ENCODE assay signal across 22 cellular contexts in the genomic region with DNA sequence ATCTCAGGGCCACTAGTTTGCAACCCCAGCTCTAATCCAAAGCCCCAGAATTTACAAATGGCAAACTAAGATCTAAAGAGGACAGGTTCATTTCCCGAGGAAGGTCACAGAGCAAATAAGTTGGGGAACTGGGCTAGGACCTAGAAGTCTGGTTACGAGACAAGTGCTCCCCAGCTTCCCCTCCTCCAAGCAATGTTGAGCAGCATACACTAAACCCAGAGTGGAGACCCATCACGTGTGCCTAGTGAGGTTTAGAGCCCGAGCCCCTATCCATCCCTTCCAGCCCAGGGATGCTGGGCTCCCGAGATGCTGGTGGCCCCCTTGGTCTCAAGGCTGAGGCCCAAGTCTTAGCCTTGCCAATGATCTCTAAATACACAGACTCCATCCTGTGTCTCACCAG.
"Had no signal": no experiment of that assay in that cellular context is flagged by ENCODE, and none has a peak within 500 bp of the region (broad histone marks: within the 10 kb centered on the region; RNA-seq: fewer than 3 reads in every experiment).

No MANE protein-coding gene starts in this region.

- H3K27ac Mint-ChIP-seq: effector memory CD8-positive, alpha-beta T cell; mesothelial cell of epicardium; natural killer cell treated with Interleukin-12 subunit alpha and Interleukin-12 subunit beta and Interleukin-15 and Interleukin-18, amount 100 ng/mL, for 72 hours; stimulated activated effector memory CD8-positive, alpha-beta T cell treated with anti-CD3 and anti-CD28 coated beads, Interleukin-12 subunit alpha, Interleukin-12 subunit beta, amount 100 ng/mL, for 72 hours had no signal

- H3K27me3 ChIP-seq: right atrium auricular region, sigmoid colon, stomach, tibial nerve, upper lobe of left lung, uterus had no signal

- H3K9me3 Mint-ChIP-seq: effector memory CD8-positive, alpha-beta T cell; mesothelial cell of epicardium; natural killer cell treated with Interleukin-12 subunit alpha and Interleukin-12 subunit beta and Interleukin-15 and Interleukin-18, amount 100 ng/mL, for 72 hours; neural crest cell; stimulated activated effector memory CD8-positive, alpha-beta T cell treated with anti-CD3 and anti-CD28 coated beads, Interleukin-12 subunit alpha, Interleukin-12 subunit beta, amount 100 ng/mL, for 72 hours had no signal

- H3K4me3 Mint-ChIP-seq: effector memory CD8-positive, alpha-beta T cell; mesothelial cell of epicardium; naive B cell; natural killer cell treated with Interleukin-12 subunit alpha and Interleukin-12 subunit beta and Interleukin-15 and Interleukin-18, amount 100 ng/mL, for 72 hours; neural crest cell; stimulated activated effector memory CD8-positive, alpha-beta T cell treated with anti-CD3 and anti-CD28 coated beads, Interleukin-12 subunit alpha, Interleukin-12 subunit beta, amount 100 ng/mL, for 72 hours had no signal

- H3K4me3 ChIP-seq: mucosa of descending colon, prostate gland, right atrium auricular region, sigmoid colon, stomach, tibial nerve, upper lobe of left lung, uterus had no signal

- H3K27ac ChIP-seq: neutrophil, prostate gland, right atrium auricular region, sigmoid colon, stomach, tibial nerve, uterus had no signal

- H3K4me1 Mint-ChIP-seq: mesothelial cell of epicardium; naive B cell; stimulated activated effector memory CD8-positive, alpha-beta T cell treated with anti-CD3 and anti-CD28 coated beads, Interleukin-12 subunit alpha, Interleukin-12 subunit beta, amount 100 ng/mL, for 72 hours had no signal

- H3K4me1 ChIP-seq: prostate gland, sigmoid colon, upper lobe of left lung, uterus had no signal

- H3K9me3 ChIP-seq: mucosa of descending colon, neutrophil, prostate gland, right atrium auricular region, sigmoid colon, stomach, tibial nerve, upper lobe of left lung, uterus had no signal

- H3K36me3 Mint-ChIP-seq: mesothelial cell of epicardium; naive B cell; natural killer cell treated with Interleukin-12 subunit alpha and Interleukin-12 subunit beta and Interleukin-15 and Interleukin-18, amount 100 ng/mL, for 72 hours; stimulated activated effector memory CD8-positive, alpha-beta T cell treated with anti-CD3 and anti-CD28 coated beads, Interleukin-12 subunit alpha, Interleukin-12 subunit beta, amount 100 ng/mL, for 72 hours had no signal

- H3K36me3 ChIP-seq: neutrophil, prostate gland, right atrium auricular region, sigmoid colon, stomach, tibial nerve, upper lobe of left lung, uterus had no signal

- DNase-seq: dermis blood vessel endothelial cell; effector memory CD8-positive, alpha-beta T cell; erythroblast; kidney; mesenchymal stem cell; mucosa of descending colon; naive B cell; sigmoid colon; stimulated activated CD4-positive, alpha-beta T cell treated with anti-CD3 and anti-CD28 coated beads, Interleukin-2, amount 100 ng/mL, for 24 hours; stimulated activated CD4-positive, alpha-beta T cell treated with anti-CD3 and anti-CD28 coated beads, Interleukin-4, amount 100 ng/mL, for 24 hours; stimulated activated naive CD4-positive, alpha-beta T cell treated with Interleukin-2 at 50 U/mL for 16 hours; stomach; upper lobe of left lung; uterus had no signal
